In genomic region chr11:127390465-127390864, GRCh38 we compare ENCODE assay signal across 25 cellular contexts.
"Had no signal": no experiment of that assay in that cellular context is flagged by ENCODE, and none has a peak within 500 bp of the region (broad histone marks: within the 10 kb centered on the region; RNA-seq: fewer than 3 reads in every experiment).

No MANE protein-coding gene starts in this region.

- H3K36me3 ChIP-seq: brain microvascular endothelial cell, colonic mucosa had no signal

- H3K9me3 Mint-ChIP-seq: activated CD4-positive, alpha-beta T cell treated with anti-CD3 and anti-CD28 coated beads, Interleukin-2, amount 10 ng/mL, durations not matched to agents 7 days and 5 days; activated CD8-positive, alpha-beta T cell treated with anti-CD3 and anti-CD28 coated beads for 36 hours had no signal

- H3K9me3 ChIP-seq: colonic mucosa had no signal

- ATAC-seq: activated CD8-positive, alpha-beta T cell treated with anti-CD3 and anti-CD28 coated beads for 36 hours; activated T-cell treated with anti-CD3 and anti-CD28 coated beads, Interleukin-2, amount 50 U/mL, for 4 hours; activated T-helper 17 cell treated with anti-CD3 and anti-CD28 coated beads, Interleukin-2, amount 50 U/mL, for 72 hours; esophagus mucosa; T-helper 17 cell; WTC11 had no signal

- DNase-seq: activated CD4-positive, alpha-beta T cell treated with anti-CD3 and anti-CD28 coated beads for 1 hour; activated CD4-positive, alpha-beta T cell treated with anti-CD3 and anti-CD28 coated beads for 4 hours; activated CD4-positive, alpha-beta T cell treated with anti-CD3 and anti-CD28 coated beads, Interleukin-2, amount 10 ng/mL, durations not matched to agents 7 days and 5 days; activated CD4-positive, alpha-beta T cell treated with anti-CD3 and anti-CD28 coated beads, Interleukin-2, amount 50 U/mL, for 4 hours; activated CD8-positive, alpha-beta memory T cell treated with anti-CD3 and anti-CD28 coated beads for 24 hours; activated CD8-positive, alpha-beta T cell treated with anti-CD3 and anti-CD28 coated beads for 36 hours; activated effector memory CD4-positive, alpha-beta T cell treated with Interleukin-2 at 50 U/mL for 16 hours; activated gamma-delta T cell treated with Interleukin-2 at 50 U/mL for 16 hours; activated naive CD4-positive, alpha-beta T cell treated with anti-CD3 and anti-CD28 coated beads, Interleukin-2, amount 50 U/mL, for 16 hours; activated naive CD4-positive, alpha-beta T cell treated with Interleukin-2 at 50 U/mL for 16 hours; activated T-cell treated with anti-CD3 and anti-CD28 coated beads, Interleukin-2, amount 50 U/mL, for 4 hours; amniotic stem cell; anterior cingulate cortex; brain microvascular endothelial cell; caudate nucleus; colonic mucosa; effector CD8-positive, alpha-beta T cell; foreskin fibroblast; head of caudate nucleus; T-helper 1 cell; T-helper 17 cell had no signal

- H3K36me3 Mint-ChIP-seq: activated naive CD8-positive, alpha-beta T cell; WTC11 had no signal

- H3K4me3 ChIP-seq: colonic mucosa had no signal

- H3K4me1 Mint-ChIP-seq: activated CD4-positive, alpha-beta T cell treated with anti-CD3 and anti-CD28 coated beads, Interleukin-2, amount 10 ng/mL, durations not matched to agents 7 days and 5 days; activated T-helper 17 cell treated with anti-CD3 and anti-CD28 coated beads, Interleukin-2, amount 50 U/mL, for 72 hours; T-helper 17 cell had no signal

- H3K4me1 ChIP-seq: colonic mucosa had no signal

- H3K27ac ChIP-seq: brain microvascular endothelial cell, colonic mucosa had no signal

- H3K27ac Mint-ChIP-seq: activated CD4-positive, alpha-beta T cell treated with anti-CD3 and anti-CD28 coated beads, Interleukin-2, amount 10 ng/mL, durations not matched to agents 7 days and 5 days; activated CD8-positive, alpha-beta T cell treated with anti-CD3 and anti-CD28 coated beads for 36 hours; activated naive CD8-positive, alpha-beta T cell; activated T-helper 17 cell treated with anti-CD3 and anti-CD28 coated beads, Interleukin-2, amount 50 U/mL, for 72 hours; T-helper 17 cell; WTC11 had no signal

- H3K4me3 Mint-ChIP-seq: activated CD4-positive, alpha-beta T cell treated with anti-CD3 and anti-CD28 coated beads, Interleukin-2, amount 10 ng/mL, durations not matched to agents 7 days and 5 days; activated CD8-positive, alpha-beta T cell treated with anti-CD3 and anti-CD28 coated beads for 36 hours; activated naive CD8-positive, alpha-beta T cell; activated T-cell treated with anti-CD3 and anti-CD28 coated beads, Interleukin-2, amount 50 U/mL, for 4 hours; activated T-helper 17 cell treated with anti-CD3 and anti-CD28 coated beads, Interleukin-2, amount 50 U/mL, for 72 hours; T-helper 17 cell; WTC11 had no signal

- H3K27me3 ChIP-seq: brain microvascular endothelial cell, colonic mucosa had no signal

- H3K27me3 Mint-ChIP-seq: activated CD4-positive, alpha-beta T cell treated with anti-CD3 and anti-CD28 coated beads, Interleukin-2, amount 10 ng/mL, durations not matched to agents 7 days and 5 days; activated CD8-positive, alpha-beta T cell treated with anti-CD3 and anti-CD28 coated beads for 36 hours; activated naive CD8-positive, alpha-beta T cell; T-helper 17 cell had no signal
